8 cellular contexts compared by ENCODE assay signal in the genomic region with DNA sequence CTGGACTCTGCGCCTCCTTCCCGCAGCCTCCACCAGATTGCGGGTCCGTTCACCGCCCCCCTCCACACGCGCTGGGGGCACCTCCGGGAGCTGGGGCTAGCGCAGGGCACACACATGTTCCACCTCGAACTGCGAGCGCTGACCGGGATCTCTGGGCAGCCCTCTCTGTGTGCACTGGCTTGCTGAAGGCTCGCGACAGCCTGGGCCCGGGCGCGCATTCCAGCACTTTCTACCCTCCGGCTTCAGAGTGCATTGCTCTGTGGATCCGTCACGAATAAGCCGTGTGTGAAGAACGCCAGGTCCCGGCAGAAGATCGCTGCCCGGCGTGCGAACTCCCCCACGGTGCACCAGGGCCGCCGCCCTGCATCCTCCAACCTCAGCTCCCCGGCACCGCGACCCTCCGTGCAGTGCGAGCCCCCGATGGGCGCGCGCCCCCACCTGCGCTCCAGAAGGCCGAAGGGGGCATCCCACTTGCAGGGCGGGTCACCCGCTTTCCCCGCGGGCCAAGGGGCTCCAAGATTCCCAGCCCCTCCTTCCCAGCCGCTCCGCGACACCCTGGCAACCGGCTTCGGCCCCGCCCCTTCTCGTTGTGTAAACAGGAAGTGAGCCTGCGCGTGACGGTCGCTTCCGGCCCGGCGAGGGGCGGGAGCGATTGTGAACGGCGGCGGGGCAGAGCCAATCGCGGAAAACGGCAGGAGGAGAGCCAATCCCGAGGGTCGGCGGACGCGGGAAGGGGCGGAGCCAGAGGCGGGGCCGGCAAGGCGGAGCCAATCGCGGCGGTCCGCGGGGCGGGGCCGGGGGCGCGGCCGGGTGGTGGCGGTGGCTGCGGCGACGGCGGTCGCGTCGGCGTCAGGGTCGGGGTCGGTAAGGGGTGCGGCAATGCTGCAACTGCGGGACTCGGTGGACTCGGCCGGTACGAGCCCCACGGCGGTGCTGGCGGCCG. TPM values are rescaled to one million over a fixed set of nuclear protein-coding genes. Genes with fewer than 3 reads are reported as not detected.
DNase-seq lines count a peak whose midpoint lies in the region; ATAC-seq lines count a peak whose summit lies in the region.

Gene TPRG1L, plus strand, starts transcription at position 822 of the 943 bp plus-strand sequence. Its CDS starts 58 bp downstream, at position 880.

- peak within 1 kb of the TSS; percentile 76 to 98 (median 89) for H3K4me3 ChIP-seq in BLaER1 treated with 17β-estradiol and CSF1 and Interleukin-3, amounts not matched to agents 10 nM and 100 nM

- peaks cover 41 to 50% (median 46%) of the 10 kb centered on the region in 10 experiments for H3K4me1 ChIP-seq in BLaER1 treated with 17β-estradiol and CSF1 and Interleukin-3, amounts not matched to agents 10 nM and 100 nM

- H3K9me3 ChIP-seq in BLaER1 treated with 17β-estradiol and CSF1 and Interleukin-3, amounts not matched to agents 10 nM and 100 nM (replicated peaks in 1 of 11): no peaks in the 10 kb centered on the region

- peak within 1 kb of the TSS; percentile 96 to 100 (median 99) for H3K4me2 ChIP-seq in BLaER1 treated with 17β-estradiol and CSF1 and Interleukin-3, amounts not matched to agents 10 nM and 100 nM

- peaks cover 0 to 38% (median 8%) of the 10 kb centered on the region in 11 experiments; a peak in 9 of 22 replicates for H4K20me1 ChIP-seq in BLaER1 treated with 17β-estradiol and CSF1 and Interleukin-3, amounts not matched to agents 10 nM and 100 nM

- peaks cover 22 to 32% (median 29%) of the 10 kb centered on the region in 11 experiments for H3K36me3 ChIP-seq in BLaER1 treated with 17β-estradiol and CSF1 and Interleukin-3, amounts not matched to agents 10 nM and 100 nM

- peak within 1 kb of the TSS; percentile 69 to 86 (median 79) for H3K9ac ChIP-seq in BLaER1 treated with 17β-estradiol and CSF1 and Interleukin-3, amounts not matched to agents 10 nM and 100 nM

- peaks cover 4 to 27% (median 23%) of the 10 kb centered on the region in 11 experiments; a peak in 21 of 22 replicates for H3K27me3 ChIP-seq in BLaER1 treated with 17β-estradiol and CSF1 and Interleukin-3, amounts not matched to agents 10 nM and 100 nM

- peak within 1 kb of the TSS; percentile 14 to 75 (median 59); a peak in 21 of 22 replicates for H3K27ac ChIP-seq in BLaER1 treated with 17β-estradiol and CSF1 and Interleukin-3, amounts not matched to agents 10 nM and 100 nM

- peak; percentile 94 for DNase-seq in NCI-H748 (lab: John Stamatoyannopoulos, UW; ENCODE audit: unreplicated experiment)
- DNase-seq in activated CD4-positive, alpha-beta T cell treated with anti-CD3 and anti-CD28 coated beads, Interleukin-2, amount 50 U/mL, for 1 hour: peak; percentile 98
- peak; percentile 82 for DNase-seq in cortex of kidney (lab: John Stamatoyannopoulos, UW)
- DNase-seq in left lobe of liver (ENCODE audit: low spot score): peak; percentile 99
- peak; percentile 98 to 99 for DNase-seq in stimulated activated CD4-positive, alpha-beta T cell treated with anti-CD3 and anti-CD28 coated beads, Interleukin-2, amount 100 ng/mL, for 24 hours

- ATAC-seq in GM19351 (IDR thresholded peaks at IDR 0.05; ENCODE audit: unreplicated experiment) (peak; percentile 93), HG03520 (IDR thresholded peaks at IDR 0.05; ENCODE audit: unreplicated experiment) (peak; percentile 94), left lobe of liver (peak; percentile 92)

RNA-seq across cellular contexts. Expression of gene TPRG1L, which starts in this region (rescaled TPM):
- 49.9 TPM for total RNA-seq in left lobe of liver

Comparison
In these comparisons a context has a peak if more than half of its experiments do, and no peak if none do; other contexts are left out.
1. Peak in every context shown above with its lines: DNase-seq, ATAC-seq, H3K4me3 ChIP-seq and H3K27ac ChIP-seq.